Comparison of ENCODE assay signal across 30 cellular contexts in the genomic region with DNA sequence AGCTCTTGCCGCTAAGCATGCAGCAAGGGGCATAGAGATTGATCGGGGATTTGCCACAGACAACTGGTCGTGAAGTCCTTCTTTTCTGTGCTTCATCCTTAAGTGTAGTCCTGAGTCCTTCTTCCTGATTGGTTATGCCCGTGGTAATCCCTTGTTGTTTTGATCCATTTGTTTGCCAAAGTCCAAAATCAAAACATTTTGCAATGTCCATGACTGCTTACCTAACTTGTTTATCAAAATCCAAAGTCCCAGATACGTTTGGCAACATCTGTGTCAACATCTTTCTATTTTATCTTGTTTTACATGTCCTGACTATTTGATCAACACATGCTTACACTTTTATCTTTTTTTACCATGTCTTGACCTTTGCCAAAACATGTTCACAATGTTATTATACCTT.
"Had no signal": no experiment of that assay in that cellular context is flagged by ENCODE, and none has a peak within 500 bp of the region (broad histone marks: within the 10 kb centered on the region; RNA-seq: fewer than 3 reads in every experiment).

No MANE protein-coding gene starts in this region.

- H3K4me2 ChIP-seq: KMS-11 had no signal

- H3K27me3 Mint-ChIP-seq: activated CD4-positive, alpha-beta T cell treated with anti-CD3 and anti-CD28 coated beads, Interleukin-2, amount 10 ng/mL, durations not matched to agents 24 days and 14 days; activated CD8-positive, alpha-beta T cell treated with anti-CD3 and anti-CD28 coated beads for 36 hours; activated naive CD8-positive, alpha-beta T cell treated with anti-CD3 and anti-CD28 coated beads, Interleukin-2, amount 10 ng/mL, durations not matched to agents 7 days and 5 days; activated T-helper 17 cell treated with anti-CD3 and anti-CD28 coated beads, Interleukin-2, amount 50 U/mL, for 72 hours had no signal

- H3K4me3 Mint-ChIP-seq: activated CD4-positive, alpha-beta T cell treated with anti-CD3 and anti-CD28 coated beads, Interleukin-2, amount 10 ng/mL, durations not matched to agents 24 days and 14 days; activated CD8-positive, alpha-beta T cell treated with anti-CD3 and anti-CD28 coated beads for 36 hours; activated naive CD8-positive, alpha-beta T cell treated with anti-CD3 and anti-CD28 coated beads, Interleukin-2, amount 10 ng/mL, durations not matched to agents 7 days and 5 days; activated T-cell treated with anti-CD3 and anti-CD28 coated beads, Interleukin-2, amount 50 U/mL, for 72 hours; activated T-helper 17 cell treated with anti-CD3 and anti-CD28 coated beads, Interleukin-2, amount 50 U/mL, for 72 hours; T-helper 1 cell treated with Interleukin-12 subunit alpha and Interleukin-12 subunit beta and Interleukin-4 antibody, amounts not matched to agents 30 μg/mL and 1 μg/mL, for 36 hours; T-helper 2 cell treated with Interferon-gamma antibody and Interleukin-4, amounts not matched to agents 5 μg/mL and 100 μg/mL, for 36 hours had no signal

- H3K27me3 ChIP-seq: adrenal gland, body of pancreas, breast epithelium, SJCRH30 had no signal

- H3K9me3 Mint-ChIP-seq: activated CD4-positive, alpha-beta T cell treated with anti-CD3 and anti-CD28 coated beads, Interleukin-2, amount 10 ng/mL, durations not matched to agents 24 days and 14 days; activated CD8-positive, alpha-beta T cell treated with anti-CD3 and anti-CD28 coated beads for 36 hours; activated naive CD8-positive, alpha-beta T cell treated with anti-CD3 and anti-CD28 coated beads, Interleukin-2, amount 10 ng/mL, durations not matched to agents 7 days and 5 days; T-helper 1 cell treated with Interleukin-12 subunit alpha and Interleukin-12 subunit beta and Interleukin-4 antibody, amounts not matched to agents 30 μg/mL and 1 μg/mL, for 36 hours; T-helper 2 cell treated with Interferon-gamma antibody and Interleukin-4, amounts not matched to agents 5 μg/mL and 100 μg/mL, for 36 hours had no signal

- H3K36me3 Mint-ChIP-seq: activated naive CD8-positive, alpha-beta T cell treated with anti-CD3 and anti-CD28 coated beads, Interleukin-2, amount 10 ng/mL, durations not matched to agents 7 days and 5 days had no signal

- DNase-seq: activated CD4-positive, alpha-beta T cell treated with anti-CD3 and anti-CD28 coated beads, Interleukin-2, amount 10 ng/mL, durations not matched to agents 24 days and 14 days; activated CD4-positive, alpha-beta T cell treated with anti-CD3 and anti-CD28 coated beads, Interleukin-2, amount 50 U/mL, for 4 hours; activated CD8-positive, alpha-beta T cell treated with anti-CD3 and anti-CD28 coated beads for 36 hours; activated effector memory CD4-positive, alpha-beta T cell treated with anti-CD3 and anti-CD28 coated beads, Interleukin-2, amount 50 U/mL, for 16 hours; activated naive CD4-positive, alpha-beta T cell; activated naive CD4-positive, alpha-beta T cell treated with anti-CD3 and anti-CD28 coated beads, Interleukin-2, amount 50 U/mL, for 16 hours; activated naive CD8-positive, alpha-beta T cell treated with anti-CD3 and anti-CD28 coated beads, Interleukin-2, amount 10 ng/mL, durations not matched to agents 7 days and 5 days; activated T-cell treated with anti-CD3 and anti-CD28 coated beads, Interleukin-2, amount 50 U/mL, for 1 hour; activated T-cell treated with anti-CD3 and anti-CD28 coated beads, Interleukin-2, amount 50 U/mL, for 72 hours; adrenal gland; body of pancreas; NCI-H1092 treated with DMSO at 0.1 percent for 48 hours; NCI-H1417; NCI-H146; NCI-H187; NCI-H2029 treated with DMSO at 0.1 percent for 48 hours; NCI-H2107; NCI-H2171; NCI-H510A; NCI-H526; NCI-H748 treated with DMSO at 0.1 percent for 48 hours; SHP77; SJCRH30 had no signal

- H3K27ac ChIP-seq: adrenal gland, body of pancreas, breast epithelium, KMS-11, SJCRH30, SK-N-MC had no signal

- H3K4me3 ChIP-seq: adrenal gland, body of pancreas, breast epithelium, SJCRH30, SK-N-MC had no signal

- ATAC-seq: activated CD8-positive, alpha-beta T cell treated with anti-CD3 and anti-CD28 coated beads for 36 hours; activated T-cell treated with anti-CD3 and anti-CD28 coated beads, Interleukin-2, amount 50 U/mL, for 72 hours; activated T-helper 17 cell treated with anti-CD3 and anti-CD28 coated beads, Interleukin-2, amount 50 U/mL, for 72 hours; body of pancreas; Panc1 had no signal

- H3K4me1 Mint-ChIP-seq: activated CD4-positive, alpha-beta T cell treated with anti-CD3 and anti-CD28 coated beads, Interleukin-2, amount 10 ng/mL, durations not matched to agents 24 days and 14 days; activated naive CD8-positive, alpha-beta T cell treated with anti-CD3 and anti-CD28 coated beads, Interleukin-2, amount 10 ng/mL, durations not matched to agents 7 days and 5 days; activated T-helper 17 cell treated with anti-CD3 and anti-CD28 coated beads, Interleukin-2, amount 50 U/mL, for 72 hours had no signal

- H3K4me1 ChIP-seq: adrenal gland, body of pancreas, breast epithelium, SJCRH30 had no signal

- H3K27ac Mint-ChIP-seq: activated CD4-positive, alpha-beta T cell treated with anti-CD3 and anti-CD28 coated beads, Interleukin-2, amount 10 ng/mL, durations not matched to agents 24 days and 14 days; activated CD8-positive, alpha-beta T cell treated with anti-CD3 and anti-CD28 coated beads for 36 hours; activated naive CD8-positive, alpha-beta T cell treated with anti-CD3 and anti-CD28 coated beads, Interleukin-2, amount 10 ng/mL, durations not matched to agents 7 days and 5 days; activated T-cell treated with anti-CD3 and anti-CD28 coated beads, Interleukin-2, amount 50 U/mL, for 72 hours; activated T-helper 17 cell treated with anti-CD3 and anti-CD28 coated beads, Interleukin-2, amount 50 U/mL, for 72 hours; T-helper 1 cell treated with Interleukin-12 subunit alpha and Interleukin-12 subunit beta and Interleukin-4 antibody, amounts not matched to agents 30 μg/mL and 1 μg/mL, for 36 hours; T-helper 2 cell treated with Interferon-gamma antibody and Interleukin-4, amounts not matched to agents 5 μg/mL and 100 μg/mL, for 36 hours had no signal

- H3K9me3 ChIP-seq: adrenal gland, body of pancreas, breast epithelium had no signal

- H3K9ac ChIP-seq: KMS-11 had no signal

- H3K36me3 ChIP-seq: adrenal gland, breast epithelium, SJCRH30 had no signal
